Comparison of ENCODE assay signal across 1 cellular context in genomic region chr1:119140177-119141019, GRCh38.
TF ChIP-seq lines count a peak whose summit lies in the region.

Gene WARS2, minus strand, starts transcription at chr1:119140653. Its CDS starts 9 bp downstream, at chr1:119140644.

TF ChIP-seq in HepG2, 621 proteins besides CTCF, POLR2A, EP300 and RAD21 (continued from another document and continues in another):
- TF ChIP-seq, protein P1, sequence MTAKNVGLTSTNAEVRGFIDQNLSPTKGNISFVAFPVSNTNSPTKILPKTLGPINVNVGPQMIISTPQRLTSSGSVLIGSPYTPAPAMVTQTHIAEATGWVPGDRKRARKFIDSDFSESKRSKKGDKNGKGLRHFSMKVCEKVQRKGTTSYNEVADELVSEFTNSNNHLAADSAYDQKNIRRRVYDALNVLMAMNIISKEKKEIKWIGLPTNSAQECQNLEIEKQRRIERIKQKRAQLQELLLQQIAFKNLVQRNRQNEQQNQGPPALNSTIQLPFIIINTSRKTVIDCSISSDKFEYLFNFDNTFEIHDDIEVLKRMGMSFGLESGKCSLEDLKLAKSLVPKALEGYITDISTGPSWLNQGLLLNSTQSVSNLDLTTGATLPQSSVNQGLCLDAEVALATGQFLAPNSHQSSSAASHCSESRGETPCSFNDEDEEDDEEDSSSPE (CRISPR knock-in tag; IDR thresholded peaks at IDR 0.05): peak; percentile 89
- no peak for TF ChIP-seq ZNF773 (CRISPR knock-in tag; IDR thresholded peaks at IDR 0.05; ENCODE audit: borderline replicate concordance)
- TF ChIP-seq ETV6 (CRISPR knock-in tag; conservative IDR thresholded peaks at IDR 0.05): no peak
- TF ChIP-seq ZNF552 (CRISPR knock-in tag; IDR thresholded peaks at IDR 0.05; ENCODE audit: borderline replicate concordance): no peak
- TF ChIP-seq, protein P2, sequence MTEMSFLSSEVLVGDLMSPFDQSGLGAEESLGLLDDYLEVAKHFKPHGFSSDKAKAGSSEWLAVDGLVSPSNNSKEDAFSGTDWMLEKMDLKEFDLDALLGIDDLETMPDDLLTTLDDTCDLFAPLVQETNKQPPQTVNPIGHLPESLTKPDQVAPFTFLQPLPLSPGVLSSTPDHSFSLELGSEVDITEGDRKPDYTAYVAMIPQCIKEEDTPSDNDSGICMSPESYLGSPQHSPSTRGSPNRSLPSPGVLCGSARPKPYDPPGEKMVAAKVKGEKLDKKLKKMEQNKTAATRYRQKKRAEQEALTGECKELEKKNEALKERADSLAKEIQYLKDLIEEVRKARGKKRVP (CRISPR knock-in tag; IDR thresholded peaks at IDR 0.05): 0 out of 4 replicates have a peak, but pooled peaks of 1 of the 2 experiments have one; percentile 23
- TF ChIP-seq, protein P3, sequence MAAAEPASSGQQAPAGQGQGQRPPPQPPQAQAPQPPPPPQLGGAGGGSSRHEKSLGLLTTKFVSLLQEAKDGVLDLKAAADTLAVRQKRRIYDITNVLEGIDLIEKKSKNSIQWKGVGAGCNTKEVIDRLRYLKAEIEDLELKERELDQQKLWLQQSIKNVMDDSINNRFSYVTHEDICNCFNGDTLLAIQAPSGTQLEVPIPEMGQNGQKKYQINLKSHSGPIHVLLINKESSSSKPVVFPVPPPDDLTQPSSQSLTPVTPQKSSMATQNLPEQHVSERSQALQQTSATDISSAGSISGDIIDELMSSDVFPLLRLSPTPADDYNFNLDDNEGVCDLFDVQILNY (CRISPR knock-in tag; conservative IDR thresholded peaks at IDR 0.05): 0 out of 2 replicates have a peak, but pooled peaks have one; percentile 71
- TF ChIP-seq ZNF776 (CRISPR knock-in tag; IDR thresholded peaks at IDR 0.05): no peak
- TF ChIP-seq THYN1 (CRISPR knock-in tag; IDR thresholded peaks at IDR 0.05; ENCODE audit: borderline replicate concordance, low read depth): no peak
- TF ChIP-seq ZNF720 (CRISPR knock-in tag; IDR thresholded peaks at IDR 0.05): no peak
- TF ChIP-seq TOPORS (CRISPR knock-in tag; IDR thresholded peaks at IDR 0.05): no peak
- no peak for TF ChIP-seq ZNF326 (CRISPR knock-in tag; IDR thresholded peaks at IDR 0.05; ENCODE audit: borderline replicate concordance)
- TF ChIP-seq AKNA (CRISPR knock-in tag; IDR thresholded peaks at IDR 0.05; ENCODE audit: borderline replicate concordance): no peak
- no peak for TF ChIP-seq MBD4 (IDR thresholded peaks at IDR 0.05; ENCODE audit: borderline replicate concordance, low read length)
- TF ChIP-seq ELF4 (CRISPR knock-in tag; IDR thresholded peaks at IDR 0.05; ENCODE audit: borderline replicate concordance): no peak
- TF ChIP-seq POLR2AphosphoS5 (IDR thresholded peaks at IDR 0.05; ENCODE audit: low read depth, low read length): peak; percentile 80
- TF ChIP-seq, protein P4, sequence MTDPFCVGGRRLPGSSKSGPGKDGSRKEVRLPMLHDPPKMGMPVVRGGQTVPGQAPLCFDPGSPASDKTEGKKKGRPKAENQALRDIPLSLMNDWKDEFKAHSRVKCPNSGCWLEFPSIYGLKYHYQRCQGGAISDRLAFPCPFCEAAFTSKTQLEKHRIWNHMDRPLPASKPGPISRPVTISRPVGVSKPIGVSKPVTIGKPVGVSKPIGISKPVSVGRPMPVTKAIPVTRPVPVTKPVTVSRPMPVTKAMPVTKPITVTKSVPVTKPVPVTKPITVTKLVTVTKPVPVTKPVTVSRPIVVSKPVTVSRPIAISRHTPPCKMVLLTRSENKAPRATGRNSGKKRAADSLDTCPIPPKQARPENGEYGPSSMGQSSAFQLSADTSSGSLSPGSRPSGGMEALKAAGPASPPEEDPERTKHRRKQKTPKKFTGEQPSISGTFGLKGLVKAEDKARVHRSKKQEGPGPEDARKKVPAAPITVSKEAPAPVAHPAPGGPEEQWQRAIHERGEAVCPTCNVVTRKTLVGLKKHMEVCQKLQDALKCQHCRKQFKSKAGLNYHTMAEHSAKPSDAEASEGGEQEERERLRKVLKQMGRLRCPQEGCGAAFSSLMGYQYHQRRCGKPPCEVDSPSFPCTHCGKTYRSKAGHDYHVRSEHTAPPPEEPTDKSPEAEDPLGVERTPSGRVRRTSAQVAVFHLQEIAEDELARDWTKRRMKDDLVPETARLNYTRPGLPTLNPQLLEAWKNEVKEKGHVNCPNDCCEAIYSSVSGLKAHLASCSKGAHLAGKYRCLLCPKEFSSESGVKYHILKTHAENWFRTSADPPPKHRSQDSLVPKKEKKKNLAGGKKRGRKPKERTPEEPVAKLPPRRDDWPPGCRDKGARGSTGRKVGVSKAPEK (CRISPR knock-in tag; IDR thresholded peaks at IDR 0.05; ENCODE audit: borderline replicate concordance): no peak
- no peak for TF ChIP-seq ZNF292 (CRISPR knock-in tag; IDR thresholded peaks at IDR 0.05; ENCODE audit: borderline replicate concordance, low read depth)
- TF ChIP-seq YEATS2 (CRISPR knock-in tag; IDR thresholded peaks at IDR 0.05; ENCODE audit: borderline replicate concordance): peak; percentile 81
- peak; percentile 42 for TF ChIP-seq FOXC1 (CRISPR knock-in tag; IDR thresholded peaks at IDR 0.05; ENCODE audit: borderline replicate concordance)
- TF ChIP-seq PITX1 (CRISPR knock-in tag; IDR thresholded peaks at IDR 0.05): no peak
- no peak for TF ChIP-seq ZNF770 (CRISPR knock-in tag; IDR thresholded peaks at IDR 0.05)
- TF ChIP-seq MIER2 (CRISPR knock-in tag; IDR thresholded peaks at IDR 0.05): no peak
- peak; percentile 62; the same call in 1 of the 2 replicates for TF ChIP-seq ZNF605 (CRISPR knock-in tag; IDR thresholded peaks at IDR 0.05)
- TF ChIP-seq, protein P5, sequence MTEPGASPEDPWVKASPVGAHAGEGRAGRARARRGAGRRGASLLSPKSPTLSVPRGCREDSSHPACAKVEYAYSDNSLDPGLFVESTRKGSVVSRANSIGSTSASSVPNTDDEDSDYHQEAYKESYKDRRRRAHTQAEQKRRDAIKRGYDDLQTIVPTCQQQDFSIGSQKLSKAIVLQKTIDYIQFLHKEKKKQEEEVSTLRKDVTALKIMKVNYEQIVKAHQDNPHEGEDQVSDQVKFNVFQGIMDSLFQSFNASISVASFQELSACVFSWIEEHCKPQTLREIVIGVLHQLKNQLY (CRISPR knock-in tag; IDR thresholded peaks at IDR 0.05): no peak
- no peak for TF ChIP-seq FIP1L1 (IDR thresholded peaks at IDR 0.05; ENCODE audit: borderline replicate concordance, insufficient read depth, low read depth, low read length)
- TF ChIP-seq, protein P6, sequence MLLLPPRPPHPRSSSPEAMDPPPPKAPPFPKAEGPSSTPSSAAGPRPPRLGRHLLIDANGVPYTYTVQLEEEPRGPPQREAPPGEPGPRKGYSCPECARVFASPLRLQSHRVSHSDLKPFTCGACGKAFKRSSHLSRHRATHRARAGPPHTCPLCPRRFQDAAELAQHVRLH (CRISPR knock-in tag; IDR thresholded peaks at IDR 0.05; ENCODE audit: borderline replicate concordance, low read depth): no peak; the same call in 1 of the 2 replicates
- no peak for TF ChIP-seq CENPBD1 (CRISPR knock-in tag; IDR thresholded peaks at IDR 0.05; ENCODE audit: borderline replicate concordance, low read depth)
- no peak for TF ChIP-seq PAWR (CRISPR knock-in tag; IDR thresholded peaks at IDR 0.05; ENCODE audit: borderline replicate concordance)
- peak; percentile 83 for TF ChIP-seq MYC (CRISPR knock-in tag; IDR thresholded peaks at IDR 0.05; ENCODE audit: borderline replicate concordance)
- TF ChIP-seq RFX5 (IDR thresholded peaks at IDR 0.05; ENCODE audit: low read depth, low read length): peak; percentile 9; the same call in 1 of the 2 replicates
- peak; percentile 69 for TF ChIP-seq GABPB1 (CRISPR knock-in tag; IDR thresholded peaks at IDR 0.05)
- TF ChIP-seq YY1 (IDR thresholded peaks at IDR 0.05; ENCODE audit: insufficient read depth, insufficient replicate concordance, low read depth, low read length): peak; percentile 96
- TF ChIP-seq RNF2 (conservative IDR thresholded peaks at IDR 0.05; ENCODE audit: low read depth): peak; percentile 58; the same call in 1 of the 2 replicates
- TF ChIP-seq ZNF784 (CRISPR knock-in tag; IDR thresholded peaks at IDR 0.05; ENCODE audit: borderline replicate concordance): no peak
- peak; percentile 75; the same call in 1 of the 2 replicates for TF ChIP-seq ZNF510 (CRISPR knock-in tag; IDR thresholded peaks at IDR 0.05; ENCODE audit: low read depth)
- 0 out of 2 replicates have a peak, but pooled peaks have one; percentile 41 for TF ChIP-seq ZNF598 (CRISPR knock-in tag; IDR thresholded peaks at IDR 0.05; ENCODE audit: borderline replicate concordance)
- TF ChIP-seq E2F1 (CRISPR knock-in tag; IDR thresholded peaks at IDR 0.05): peak; percentile 58; the same call in 1 of the 2 replicates
- peak; percentile 22; the same call in 1 of the 2 replicates for TF ChIP-seq FOSL2 (CRISPR knock-in tag; IDR thresholded peaks at IDR 0.05)
- TF ChIP-seq ZNF136 (CRISPR knock-in tag; IDR thresholded peaks at IDR 0.05; ENCODE audit: low read depth): no peak
- 0 out of 2 replicates have a peak, but pooled peaks have one; percentile 22 for TF ChIP-seq NCOA2 (CRISPR knock-in tag; IDR thresholded peaks at IDR 0.05)
- TF ChIP-seq ZNF143 (CRISPR knock-in tag; IDR thresholded peaks at IDR 0.05): no peak
- TF ChIP-seq TBP (CRISPR knock-in tag; IDR thresholded peaks at IDR 0.05): no peak
- no peak for TF ChIP-seq TEAD3 (CRISPR knock-in tag; optimal IDR thresholded peaks at IDR 0.05; ENCODE audit: borderline replicate concordance)
- peak; percentile 34; the same call in 1 of the 2 replicates for TF ChIP-seq JUND (CRISPR knock-in tag; IDR thresholded peaks at IDR 0.05)
- no peak for TF ChIP-seq SCMH1 (CRISPR knock-in tag; IDR thresholded peaks at IDR 0.05; ENCODE audit: borderline replicate concordance)
- TF ChIP-seq, protein P7, sequence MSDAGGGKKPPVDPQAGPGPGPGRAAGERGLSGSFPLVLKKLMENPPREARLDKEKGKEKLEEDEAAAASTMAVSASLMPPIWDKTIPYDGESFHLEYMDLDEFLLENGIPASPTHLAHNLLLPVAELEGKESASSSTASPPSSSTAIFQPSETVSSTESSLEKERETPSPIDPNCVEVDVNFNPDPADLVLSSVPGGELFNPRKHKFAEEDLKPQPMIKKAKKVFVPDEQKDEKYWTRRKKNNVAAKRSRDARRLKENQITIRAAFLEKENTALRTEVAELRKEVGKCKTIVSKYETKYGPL (CRISPR knock-in tag; IDR thresholded peaks at IDR 0.05): no peak
- TF ChIP-seq MXD4 (CRISPR knock-in tag; IDR thresholded peaks at IDR 0.05): peak; percentile 70
- peak; percentile 57; the same call in 1 of the 2 replicates for TF ChIP-seq ZSCAN9 (CRISPR knock-in tag; IDR thresholded peaks at IDR 0.05; ENCODE audit: borderline replicate concordance)
